In genomic region chrX:57821703-57822375, GRCh38 we compare ENCODE assay signal across 8 cellular contexts.
DNase-seq lines count a peak whose midpoint lies in the region; TF ChIP-seq lines count a peak whose summit lies in the region.

No MANE protein-coding gene starts in this region.

- H3K9me3 Mint-ChIP-seq in Calu3 (ENCODE audit: low read depth, unreplicated experiment) (peaks cover under 1% of the 10 kb centered on the region), osteocyte (ENCODE audit: unreplicated experiment) (peaks cover 50% of the 10 kb centered on the region)

- TF ChIP-seq CTCF in Calu3 (IDR thresholded peaks at IDR 0.05; ENCODE audit: unreplicated experiment): peak; percentile 45
- TF ChIP-seq CTCF in OCI-LY7 (conservative IDR thresholded peaks at IDR 0.05; ENCODE audit: low read length): peak; percentile 76
- peak; percentile 47 for TF ChIP-seq CTCF in brain microvascular endothelial cell (IDR thresholded peaks at IDR 0.05; ENCODE audit: low read depth, low read length, missing control alignments)
- TF ChIP-seq CTCF in osteocyte (IDR thresholded peaks at IDR 0.05): no peak

- intact Hi-C loops in Calu3 (cut with micrococcal nuclease; ENCODE audit: unreplicated experiment): loop anchor here (2.0 to 5.0 kb wide), 4 partner anchors 97 to 250 kb away; no protein-coding TSS in a partner anchor
- intact Hi-C loops in OCI-LY7 (cut with micrococcal nuclease; ENCODE audit: unreplicated experiment): loop anchor here (1.0 to 10.0 kb wide), 4 partner anchors 97 to 247 kb away; no protein-coding TSS in a partner anchor

- no peak overlapping the region for H3K27ac ChIP-seq in OCI-LY7 (ENCODE audit: low read depth, low read length, poor library complexity, severe bottlenecking)
- no peak overlapping the region for H3K27ac ChIP-seq in brain microvascular endothelial cell

- CTCF ChIA-PET in Calu3 (lab: Charles Lee) (interaction anchor here (0.9 kb wide), 1 partner anchor 97 kb away, joined by 4 read pairs; no protein-coding TSS in a partner anchor), OCI-LY7 (lab: Charles Lee; ENCODE audit: unreplicated experiment) (no interaction called here)

- H4K20me1 ChIP-seq in OCI-LY7 (ENCODE audit: insufficient read depth, low read length): no peaks in the 10 kb centered on the region

- H3K9me2 ChIP-seq in OCI-LY7 (ENCODE audit: insufficient read depth, low read length): no peaks in the 10 kb centered on the region

- no peaks in the 10 kb centered on the region for H3K4me1 ChIP-seq in OCI-LY7 (ENCODE audit: insufficient read depth, low read length, poor library complexity, severe bottlenecking)

- peak; percentile 20 for DNase-seq in Calu3
- DNase-seq in GM19238 (ENCODE audit: insufficient read length, low spot score): peak; percentile 3
- peak; percentile 2 for DNase-seq in KG1 (lab: John Stamatoyannopoulos, UW)
- DNase-seq in OCI-LY7 (ENCODE audit: low spot score): peak; percentile 65
- DNase-seq in brain microvascular endothelial cell: peak; percentile 31
- DNase-seq in iPS-NIHi7 (ENCODE audit: extremely low spot score): peak; percentile 28
- DNase-seq in stimulated activated CD8-positive, alpha-beta memory T cell treated with anti-CD3 and anti-CD28 coated beads, Interleukin-4, amount 100 ng/mL, for 48 hours: peak; percentile 24
- no peak for DNase-seq in osteocyte (ENCODE audit: extremely low spot score, unreplicated experiment)

- in situ Hi-C loops in brain microvascular endothelial cell (cut with HindIII; ENCODE audit: low pct_ligation_motif_present, low sequenced_read_pairs): no loop called here

- H3K4me1 Mint-ChIP-seq in Calu3 (ENCODE audit: low read depth, unreplicated experiment): no peaks in the 10 kb centered on the region
- no peaks in the 10 kb centered on the region for H3K4me1 Mint-ChIP-seq in osteocyte (ENCODE audit: unreplicated experiment)

- H3K79me2 ChIP-seq in OCI-LY7 (ENCODE audit: insufficient read depth, low read depth, low read length): no peaks in the 10 kb centered on the region

- H3K27me3 ChIP-seq in brain microvascular endothelial cell (replicated peaks): no peaks in the 10 kb centered on the region

- no peaks in the 10 kb centered on the region for H3K9me3 ChIP-seq in OCI-LY7 (ENCODE audit: low read length)

- POLR2A ChIA-PET in OCI-LY7 (lab: Charles Lee): no interaction called here

- no peaks in the 10 kb centered on the region for H3K36me3 ChIP-seq in OCI-LY7 (ENCODE audit: insufficient read depth, low read length)
- no peaks in the 10 kb centered on the region for H3K36me3 ChIP-seq in brain microvascular endothelial cell (replicated peaks)

- no peak overlapping the region for H3K4me2 ChIP-seq in OCI-LY7 (ENCODE audit: low read length)

- peaks cover 22% of the 10 kb centered on the region for H3K27me3 Mint-ChIP-seq in Calu3 (ENCODE audit: unreplicated experiment)
- H3K27me3 Mint-ChIP-seq in osteocyte (ENCODE audit: unreplicated experiment): no peaks in the 10 kb centered on the region

- no peak overlapping the region for H3K27ac Mint-ChIP-seq in Calu3 (ENCODE audit: unreplicated experiment)
- no peak overlapping the region for H3K27ac Mint-ChIP-seq in osteocyte (ENCODE audit: unreplicated experiment)

- BruUV-seq in Calu3 (replicated peaks; lab: Mats Ljungman, UMichigan) (no TSS peak), OCI-LY7 (replicated peaks; lab: Mats Ljungman, UMichigan) (no TSS peak)

- peak overlapping the region; percentile 35 for H3K4me3 Mint-ChIP-seq in Calu3 (ENCODE audit: low read depth, unreplicated experiment)
- no peak overlapping the region for H3K4me3 Mint-ChIP-seq in osteocyte (ENCODE audit: unreplicated experiment)

- no peaks in the 10 kb centered on the region for H3K36me3 Mint-ChIP-seq in Calu3 (ENCODE audit: insufficient read depth, unreplicated experiment)
- no peaks in the 10 kb centered on the region for H3K36me3 Mint-ChIP-seq in osteocyte (ENCODE audit: unreplicated experiment)

- H3K4me3 ChIP-seq in OCI-LY7 (ENCODE audit: low read depth, low read length, poor library complexity, severe bottlenecking) (no peak overlapping the region), brain microvascular endothelial cell (ENCODE audit: low read depth, low read length) (no peak overlapping the region)

- no peak overlapping the region for H2AFZ ChIP-seq in OCI-LY7 (ENCODE audit: low read length)
